In genomic region chr12:70074510-70074909, GRCh38 we compare ENCODE assay signal across 21 cellular contexts.
DNase-seq lines count a peak whose midpoint lies in the region; TF ChIP-seq lines count a peak whose summit lies in the region.
"Had no signal": no experiment of that assay in that cellular context is flagged by ENCODE, and none has a peak within 500 bp of the region (broad histone marks: within the 10 kb centered on the region; RNA-seq: fewer than 3 reads in every experiment).

No MANE protein-coding gene starts in this region.

- peaks cover 10% of the 10 kb centered on the region; the same call in 1 of the 2 replicates for H3K4me1 ChIP-seq in HEK293 (ENCODE audit: control insufficient read depth, insufficient read depth, low read length)

- BruUV-seq in Calu3 (replicated peaks; lab: Mats Ljungman, UMichigan) = no TSS peak

- POLR2A ChIA-PET in HEK293 (lab: Yijun Ruan, JAX) = no interaction called here

- H3K36me3 ChIP-seq in HEK293 (ENCODE audit: control insufficient read depth in 2 of 2, insufficient read depth in 1 of 2, low read length in 2 of 2) = no peaks in the 10 kb centered on the region
- H3K36me3 ChIP-seq: MG63 had no signal

- H3K27ac ChIP-seq in HEK293 (ENCODE audit: extremely low read depth, low read depth, low read length) = no peak overlapping the region
- H3K27ac ChIP-seq: RWPE1 had no signal

- H3K4me3 ChIP-seq in HEK293 (ENCODE audit: low read depth, low read length) = no peak overlapping the region
- no peak overlapping the region for H3K4me3 ChIP-seq in epithelial cell of esophagus (ENCODE audit: low read length)
- H3K4me3 ChIP-seq: MG63 had no signal

- TF ChIP-seq CTCF in Calu3 (IDR thresholded peaks at IDR 0.05; ENCODE audit: unreplicated experiment) = no peak
- TF ChIP-seq CTCF in HEK293 (tag by site-specific recombination; IDR thresholded peaks at IDR 0.05) = no peak
- TF ChIP-seq CTCF in epithelial cell of esophagus (IDR thresholded peaks at IDR 0.05; ENCODE audit: insufficient read depth, low read depth, low read length, missing control alignments) = no peak

- DNase-seq in Calu3 = peak; percentile 28
- peak; percentile 49 for DNase-seq in SW480 (ENCODE audit: low spot score)
- DNase-seq in epithelial cell of esophagus (ENCODE audit: low read depth) = peak; percentile 44
- DNase-seq in cortex of kidney (lab: John Stamatoyannopoulos, UW) = no peak
- no peak for DNase-seq in foreskin melanocyte
- no peak for DNase-seq in NCI-H345 (lab: John Stamatoyannopoulos, UW)
- no peak for DNase-seq in HT-29 (ENCODE audit: low spot score)
- DNase-seq: AML-193; C1 segment of cervical spinal cord; CD8-positive, alpha-beta T cell; DMS153; EL; MG63; NCI-H1048; NCI-H1417 treated with DMSO at 0.1 percent for 48 hours; NCI-H187; NCI-H2227 treated with DMSO at 0.1 percent for 48 hours; NCI-H510A treated with DMSO at 0.1 percent for 48 hours; NCI-H748 treated with DMSO at 0.1 percent for 48 hours had no signal

- no peaks in the 10 kb centered on the region for H3K9me3 ChIP-seq in HEK293 (ENCODE audit: control insufficient read depth, insufficient read depth, low read depth, low read length)
- H3K9me3 ChIP-seq: MG63 had no signal

- no peak overlapping the region for H3K4me3 Mint-ChIP-seq in Calu3 (ENCODE audit: low read depth, unreplicated experiment)
- H3K4me3 Mint-ChIP-seq: CD8-positive, alpha-beta T cell had no signal

- H3K36me3 Mint-ChIP-seq in Calu3 (ENCODE audit: insufficient read depth, unreplicated experiment) = no peaks in the 10 kb centered on the region
- H3K36me3 Mint-ChIP-seq: CD8-positive, alpha-beta T cell had no signal

- no peaks in the 10 kb centered on the region for H3K27me3 Mint-ChIP-seq in Calu3 (ENCODE audit: unreplicated experiment)

- no peak overlapping the region for H3K27ac Mint-ChIP-seq in Calu3 (ENCODE audit: unreplicated experiment)
- H3K27ac Mint-ChIP-seq: CD8-positive, alpha-beta T cell had no signal

- H3K9me3 Mint-ChIP-seq in Calu3 (ENCODE audit: low read depth, unreplicated experiment) = no peaks in the 10 kb centered on the region
- H3K9me3 Mint-ChIP-seq: CD8-positive, alpha-beta T cell had no signal

- CTCF ChIA-PET in Calu3 (lab: Charles Lee) (no interaction called here), HEK293 (lab: Yijun Ruan, JAX) (no interaction called here)

- peaks cover 9% of the 10 kb centered on the region for H3K4me1 Mint-ChIP-seq in Calu3 (ENCODE audit: low read depth, unreplicated experiment)

- intact Hi-C loops in Calu3 (cut with micrococcal nuclease; ENCODE audit: unreplicated experiment) = no loop called here

TF ChIP-seq in HEK293, 187 proteins besides CTCF, POLR2A, EP300 and RAD21:
- TF ChIP-seq FEZF1 (tag by site-specific recombination; IDR thresholded peaks at IDR 0.05) = peak; percentile 46; the same call in 1 of the 2 replicates
- TF ChIP-seq HOXD13 (CRISPR knock-in tag; IDR thresholded peaks at IDR 0.05; ENCODE audit: borderline replicate concordance) = no peak

Comparison
In these comparisons a context has a peak if more than half of its experiments do, and no peak if none do; other contexts are left out.
1. DNase-seq: peak in Calu3 (single experiment), SW480 (single experiment) and epithelial cell of esophagus (single experiment); none in cortex of kidney (single experiment), foreskin melanocyte (single experiment), NCI-H345 (single experiment) and HT-29 (single experiment).